Comparison of ENCODE assay signal across 8 cellular contexts in genomic region chrX:109732319-109732779, GRCh38. TPM values are rescaled to one million over a fixed set of nuclear protein-coding genes. Genes with fewer than 3 reads are reported as not detected.
DNase-seq lines count a peak whose midpoint lies in the region; ATAC-seq, FAIRE-seq and TF ChIP-seq lines count a peak whose summit lies in the region.

No MANE protein-coding gene starts in this region.

- TF ChIP-seq RAD21 in K562 (CRISPR knock-in tag; conservative IDR thresholded peaks at IDR 0.05 in 1 of 2, IDR thresholded peaks at IDR 0.05 in 1 of 2) = no peak

- no peaks in the 10 kb centered on the region for H3K9me3 Mint-ChIP-seq in immature natural killer cell

- H3K27me3 ChIP-seq in K562 (ENCODE audit: control insufficient read depth in 2 of 2, insufficient read depth in 2 of 2, low read length in 2 of 2) = no peaks in the 10 kb centered on the region

- H3K9me3 ChIP-seq in K562 (replicated peaks; ENCODE audit: control insufficient read depth, insufficient read depth, low read depth, low read length) = no peaks in the 10 kb centered on the region

- TF ChIP-seq EP300 in K562 (IDR thresholded peaks at IDR 0.05; ENCODE audit: low read length) = no peak

- peaks cover 17% of the 10 kb centered on the region for H3K36me3 ChIP-seq in K562 (ENCODE audit: control insufficient read depth, insufficient read depth, low read length)

- DNase-seq in ACHN (peak; percentile 50), RPMI8226 (peak; percentile 30), K562 (ENCODE audit: extremely low read depth in 1 of 4, low spot score in 3 of 4) (peak; percentile 18 to 50 (median 22)), immature natural killer cell (peak in 1 of 3 donors; percentile 31), NCI-H446 treated with DMSO at 0.1 percent for 48 hours (lab: John Stamatoyannopoulos, UW) (no peak)
- peak in 2 of 3 experiments; percentile 0 to 4 for DNase-seq in stimulated activated CD4-positive, alpha-beta T cell treated with anti-CD3 and anti-CD28 coated beads, TNF-alpha, amount 100 ng/mL, for 4 hours (ENCODE audit: low read depth in 3 of 3)

- POLR2A ChIA-PET in K562 (lab: Yijun Ruan, JAX) = interaction anchor here (0.8 to 1.0 kb wide), 2 partner anchors 11 to 433 kb away, joined by 3 read pairs; no protein-coding TSS in a partner anchor

- H2AFZ ChIP-seq in K562 (ENCODE audit: low read depth, low read length) = peak overlapping the region; percentile 84

- FAIRE-seq in K562 (lab: Jason Lieb, UNC) = no peak

- peak overlapping the region; percentile 89 to 97 (median 96) for H3K27ac Mint-ChIP-seq in immature natural killer cell

- H3K4me2 ChIP-seq in K562 (ENCODE audit: insufficient read depth, low read length) = peak overlapping the region; percentile 98

- no peaks in the 10 kb centered on the region for H3K36me3 Mint-ChIP-seq in immature natural killer cell

- 0% methylated on average over 7 of the region's 14 CpGs for WGBS in K562 (ENCODE audit: insufficient coverage, low coverage, missing lambda C conversion rate)

- H3K79me2 ChIP-seq in K562 (ENCODE audit: control insufficient read depth, insufficient read depth, low read length) = peaks cover 56% of the 10 kb centered on the region

- peak; percentile 36 for ATAC-seq in GM18511 (IDR thresholded peaks at IDR 0.05; ENCODE audit: unreplicated experiment)
- ATAC-seq in HG03066 (IDR thresholded peaks at IDR 0.05; ENCODE audit: low read depth, unreplicated experiment) = peak; percentile 44
- peak; percentile 69 for ATAC-seq in K562

- peaks cover 1 to 6% (median 5%) of the 10 kb centered on the region in 3 donors for H3K27me3 Mint-ChIP-seq in immature natural killer cell (ENCODE audit: low read depth in 3 of 3)

- CTCF ChIA-PET in K562 (lab: Yijun Ruan, JAX; ENCODE audit: low intra/inter-chr PET ratio) = no interaction called here

- no peak for TF ChIP-seq CTCF in K562 (IDR thresholded peaks at IDR 0.05 in 2 of 3, conservative IDR thresholded peaks at IDR 0.05 in 1 of 3; ENCODE audit: insufficient read depth in 2 of 3, low read depth in 1 of 3, low read length in 3 of 3)

- H3K4me3 Mint-ChIP-seq in immature natural killer cell = peak overlapping the region; percentile 91 to 97 (median 95)

- in situ Hi-C loops in ACHN (cut with HindIII; ENCODE audit: low pct_ligation_motif_present, low pct_unique_long_range_greater_than_20kb, low sequenced_read_pairs) = no loop called here
- in situ Hi-C loops in K562 (cut with MboI) = no loop called here

- peaks cover 38 to 53% of the 10 kb centered on the region in 2 donors for H3K4me1 Mint-ChIP-seq in immature natural killer cell

- peaks cover 7 to 14% of the 10 kb centered on the region in 2 experiments; a peak in 3 of 5 replicates for H3K4me1 ChIP-seq in K562 (replicated peaks in 1 of 2; ENCODE audit: control insufficient read depth in 2 of 2, insufficient read depth in 2 of 2, low read length in 2 of 2)

- no TSS peak for BruUV-seq in K562 (replicated peaks; lab: Mats Ljungman, UMichigan)

- peak overlapping the region; percentile 89 to 97 for H3K9ac ChIP-seq in K562 (ENCODE audit: insufficient read depth in 1 of 2, low read depth in 2 of 2, low read length in 2 of 2)

- peak overlapping the region; percentile 90 for H3K27ac ChIP-seq in K562 (ENCODE audit: extremely low read depth, low read depth, low read length)

- H3K4me3 ChIP-seq in K562 = peak overlapping the region; percentile 95

- no peaks in the 10 kb centered on the region for H3K9me1 ChIP-seq in K562 (ENCODE audit: control insufficient read depth, insufficient read depth, low read length)

- H4K20me1 ChIP-seq in K562 (replicated peaks; ENCODE audit: control insufficient read depth, insufficient read depth, low read length) = no peaks in the 10 kb centered on the region

- intact Hi-C loops in K562 (cut with micrococcal nuclease) = loop anchor here (1.0 to 5.0 kb wide), 2 partner anchors 110 to 125 kb away; no protein-coding TSS in a partner anchor

- TF ChIP-seq POLR2A in K562 (conservative IDR thresholded peaks at IDR 0.05) = no peak

TF ChIP-seq in K562, 482 proteins besides CTCF, POLR2A, EP300 and RAD21 (continues in another document):
- TF ChIP-seq ESRRA (IDR thresholded peaks at IDR 0.05; ENCODE audit: borderline replicate concordance, low read depth) (peak; percentile 36), SIN3A (IDR thresholded peaks at IDR 0.05; ENCODE audit: borderline replicate concordance in 2 of 2, control insufficient read depth in 1 of 2, low read depth in 2 of 2, low read length in 2 of 2) (0 out of 4 replicates have a peak, but pooled peaks of 1 of the 2 experiments have one; percentile 19), TAL1 (IDR thresholded peaks at IDR 0.05) (no peak), SPI1 (IDR thresholded peaks at IDR 0.05; ENCODE audit: borderline replicate concordance, low read depth, low read length) (peak; percentile 77), AFF1 (IDR thresholded peaks at IDR 0.05; ENCODE audit: low read depth in 1 of 2, partially characterized antibody in 2 of 2) (no peak), YY1 (IDR thresholded peaks at IDR 0.05; ENCODE audit: borderline replicate concordance in 1 of 3, control insufficient read depth in 1 of 3, extremely low read depth in 1 of 3, insufficient read depth in 3 of 3, insufficient read length in 1 of 3, insufficient replicate concordance in 2 of 3, low read depth in 1 of 3, low read length in 2 of 3) (peak in 1 of 3 experiments; percentile 59), ZFP91 (CRISPR knock-in tag; IDR thresholded peaks at IDR 0.05) (0 out of 2 replicates have a peak, but pooled peaks have one; percentile 36)

RNA-seq across cellular contexts. Expression of gene ACSL4, which starts 0.7 kb away (rescaled TPM):
- total RNA-seq in K562 (2011; cell fraction: chromatin; rRNA removed; ENCODE audit: low replicate concordance) = 30.6 and 90.7 TPM in 2 replicates
- total RNA-seq in K562 (2011; cell fraction: nucleolus; rRNA removed) = 10.5 and 14.9 TPM in 2 replicates
- total RNA-seq in K562 (2011; cell fraction: nucleoplasm; rRNA removed) = 29.3 and 45.3 TPM in 2 replicates
- 20.1 and 21.5 TPM in 2 replicates for total RNA-seq in K562 (2014; rRNA removed)
- total RNA-seq in K562 (2014; rRNA removed; fragmentation: Illumina TruSeq; extraction: Trizol) = 32.1 and 35.6 TPM in 2 replicates
- total RNA-seq in K562 (2015; rRNA removed; fragmentation: Illumina TruSeq; extraction: Trizol) = 25.0 and 25.5 TPM in 2 replicates
- total RNA-seq in K562 (2021) = 29.0 and 31.2 TPM in 2 replicates
- polyA plus RNA-seq in K562 (2011; rRNA removed) = 22.2 and 35.1 TPM in 2 replicates
- polyA plus RNA-seq in K562 (2011; cell fraction: cytosol; rRNA removed) = 8.4 and 13.2 TPM in 2 replicates
- 16.3 and 17.2 TPM in 2 replicates for polyA plus RNA-seq in K562 (2011; cell fraction: nucleus; rRNA removed)
- polyA plus RNA-seq in K562 (2012) = 15.3 and 26.5 TPM in 2 replicates
- 22.1 and 27.1 TPM in 2 replicates for polyA plus RNA-seq in K562 (2014; fragmentation: Illumina TruSeq; extraction: Trizol)
- polyA plus RNA-seq in K562 (2014; fragmentation: Nextera tagmentation; extraction: Ambion mirVana) = 10 to 100 TPM in 1 of 2 experiments, 1 to 10 TPM in 1; 9.8 to 12.0 TPM
- 16.6 and 19.6 TPM in 2 replicates for polyA plus RNA-seq in K562 (2014; rRNA removed)
- polyA minus RNA-seq in K562 (2011; rRNA and poly(A)+ RNA removed) = 56.4 and 81.0 TPM in 2 replicates
- 36.9 and 53.8 TPM in 2 replicates for polyA minus RNA-seq in K562 (2011; cell fraction: cytosol; rRNA and poly(A)+ RNA removed)
- polyA minus RNA-seq in K562 (2011; cell fraction: nucleus; rRNA and poly(A)+ RNA removed) = 21.0 and 30.0 TPM in 2 replicates
- 1 to 10 TPM; 2.6 to 9.5 (median 8.7) TPM for polyA plus RNA-seq in immature natural killer cell
